17 cellular contexts compared by ENCODE assay signal in the genomic region with DNA sequence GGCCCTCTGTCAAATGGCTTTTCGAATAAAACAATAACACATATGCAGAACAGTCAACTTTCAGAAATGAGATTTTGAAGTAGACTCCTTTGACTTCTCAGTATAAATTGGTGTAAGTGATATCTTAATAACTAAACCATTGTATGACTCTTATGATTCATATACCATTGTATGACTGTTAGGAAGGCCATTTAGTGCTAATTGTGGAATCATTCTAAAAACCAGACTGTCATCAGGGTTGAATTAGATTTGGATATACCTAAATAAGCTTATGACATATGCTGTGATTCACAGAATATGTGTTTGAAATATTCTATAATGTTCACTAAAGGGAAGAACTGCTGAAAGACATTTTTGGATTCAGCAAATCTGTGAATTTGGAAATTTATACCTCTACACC.
"Had no signal": no experiment of that assay in that cellular context is flagged by ENCODE, and none has a peak within 500 bp of the region (broad histone marks: within the 10 kb centered on the region; RNA-seq: fewer than 3 reads in every experiment).

No MANE protein-coding gene starts in this region.

- H3K27me3 Mint-ChIP-seq: activated CD4-positive, alpha-beta memory T cell treated with anti-CD3 and anti-CD28 coated beads, Interleukin-2, amount 10 ng/mL, durations not matched to agents 7 days and 5 days had no signal

- DNase-seq: activated CD4-positive, alpha-beta memory T cell treated with anti-CD3 and anti-CD28 coated beads, Interleukin-2, amount 10 ng/mL, durations not matched to agents 7 days and 5 days; activated naive CD4-positive, alpha-beta T cell treated with Interleukin-2 at 50 U/mL for 16 hours; activated naive CD8-positive, alpha-beta T cell treated with anti-CD3 and anti-CD28 coated beads, Interleukin-2, amount 50 U/mL, for 24 hours; activated T-cell treated with anti-CD3 and anti-CD28 coated beads, Interleukin-2, amount 50 U/mL, for 72 hours; esophagus squamous epithelium; gastrocnemius medialis; mesendoderm; nephron progenitor cell; psoas muscle; stimulated activated CD4-positive, alpha-beta T cell treated with anti-CD3 and anti-CD28 coated beads, Interleukin-2, amount 100 ng/mL, for 48 hours; stimulated activated naive CD8-positive, alpha-beta T cell treated with anti-CD3 and anti-CD28 coated beads, Interleukin-15, Interleukin-2, amounts not matched to agents 100 U/mL and 50 U/mL, for 24 hours; testis; upper lobe of right lung had no signal

- H3K36me3 ChIP-seq: ascending aorta, esophagus squamous epithelium, gastrocnemius medialis, upper lobe of right lung had no signal

- FAIRE-seq: colon had no signal

- H3K9me3 ChIP-seq: ascending aorta, esophagus squamous epithelium, gastrocnemius medialis, psoas muscle, testis, upper lobe of right lung had no signal

- H3K27ac ChIP-seq: ascending aorta, esophagus squamous epithelium, gastrocnemius medialis, psoas muscle, testis, upper lobe of right lung had no signal

- H3K4me1 ChIP-seq: ascending aorta, esophagus squamous epithelium, gastrocnemius medialis, psoas muscle, testis, upper lobe of right lung had no signal

- H3K4me1 Mint-ChIP-seq: activated CD4-positive, alpha-beta memory T cell treated with anti-CD3 and anti-CD28 coated beads, Interleukin-2, amount 10 ng/mL, durations not matched to agents 7 days and 5 days; activated naive CD8-positive, alpha-beta T cell treated with anti-CD3 and anti-CD28 coated beads, Interleukin-2, amount 50 U/mL, for 24 hours had no signal

- H3K27me3 ChIP-seq: ascending aorta, esophagus squamous epithelium, gastrocnemius medialis, testis, upper lobe of right lung had no signal

- ATAC-seq: activated naive CD8-positive, alpha-beta T cell treated with anti-CD3 and anti-CD28 coated beads, Interleukin-2, amount 50 U/mL, for 24 hours; activated T-cell treated with anti-CD3 and anti-CD28 coated beads, Interleukin-2, amount 50 U/mL, for 72 hours; gastrocnemius medialis; psoas muscle; sciatic nerve; stimulated activated naive CD8-positive, alpha-beta T cell treated with anti-CD3 and anti-CD28 coated beads, Interleukin-15, Interleukin-2, amounts not matched to agents 100 U/mL and 50 U/mL, for 24 hours; upper lobe of right lung had no signal

- H3K9me3 Mint-ChIP-seq: activated CD4-positive, alpha-beta memory T cell treated with anti-CD3 and anti-CD28 coated beads, Interleukin-2, amount 10 ng/mL, durations not matched to agents 7 days and 5 days; activated naive CD8-positive, alpha-beta T cell treated with anti-CD3 and anti-CD28 coated beads, Interleukin-2, amount 50 U/mL, for 24 hours; activated T-cell treated with anti-CD3 and anti-CD28 coated beads, Interleukin-2, amount 50 U/mL, for 72 hours; nephron progenitor cell; T-helper 1 cell treated with Interleukin-12 subunit alpha and Interleukin-12 subunit beta and Interleukin-4 antibody, amounts not matched to agents 30 μg/mL and 1 μg/mL, for 36 hours had no signal

- H3K4me3 ChIP-seq: ascending aorta, esophagus squamous epithelium, gastrocnemius medialis, psoas muscle, testis, upper lobe of right lung had no signal

- H3K4me3 Mint-ChIP-seq: activated CD4-positive, alpha-beta memory T cell treated with anti-CD3 and anti-CD28 coated beads, Interleukin-2, amount 10 ng/mL, durations not matched to agents 7 days and 5 days; activated naive CD8-positive, alpha-beta T cell treated with anti-CD3 and anti-CD28 coated beads, Interleukin-2, amount 50 U/mL, for 24 hours; activated T-cell treated with anti-CD3 and anti-CD28 coated beads, Interleukin-2, amount 50 U/mL, for 72 hours; nephron progenitor cell; T-helper 1 cell treated with Interleukin-12 subunit alpha and Interleukin-12 subunit beta and Interleukin-4 antibody, amounts not matched to agents 30 μg/mL and 1 μg/mL, for 36 hours had no signal

- H3K27ac Mint-ChIP-seq: activated CD4-positive, alpha-beta memory T cell treated with anti-CD3 and anti-CD28 coated beads, Interleukin-2, amount 10 ng/mL, durations not matched to agents 7 days and 5 days; activated naive CD8-positive, alpha-beta T cell treated with anti-CD3 and anti-CD28 coated beads, Interleukin-2, amount 50 U/mL, for 24 hours; activated T-cell treated with anti-CD3 and anti-CD28 coated beads, Interleukin-2, amount 50 U/mL, for 72 hours; nephron progenitor cell; T-helper 1 cell treated with Interleukin-12 subunit alpha and Interleukin-12 subunit beta and Interleukin-4 antibody, amounts not matched to agents 30 μg/mL and 1 μg/mL, for 36 hours had no signal
